8 cellular contexts compared by ENCODE assay signal in genomic region chrX:154478728-154479622, GRCh38. TPM values are rescaled to one million over a fixed set of nuclear protein-coding genes. Genes with fewer than 3 reads are reported as not detected.
DNase-seq lines count a peak whose midpoint lies in the region; ATAC-seq and TF ChIP-seq lines count a peak whose summit lies in the region.

TSS of gene LAGE3 (minus strand) at chrX:154479281. CDS start at chrX:154478915, 366 bp downstream.

- peaks cover 51% of the 10 kb centered on the region for H3K36me3 Mint-ChIP-seq in Calu3 (ENCODE audit: insufficient read depth, unreplicated experiment)

- intact Hi-C loops in Calu3 (cut with micrococcal nuclease; ENCODE audit: unreplicated experiment): no loop called here

- H3K27ac Mint-ChIP-seq in Calu3 (ENCODE audit: unreplicated experiment): peak within 1 kb of the TSS; percentile 66

- H3K9me3 ChIP-seq in HUES64 (ENCODE audit: insufficient read depth, low read depth, low read length) (no peaks in the 10 kb centered on the region), OCI-LY3 (ENCODE audit: insufficient read depth, low read length) (no peaks in the 10 kb centered on the region), mucosa of rectum (ENCODE audit: control insufficient read depth in 2 of 2, low read length in 2 of 2) (no peaks in the 10 kb centered on the region)

- no peaks in the 10 kb centered on the region for H4K20me1 ChIP-seq in OCI-LY3 (ENCODE audit: insufficient read depth, low read length)

- H3K27me3 Mint-ChIP-seq in Calu3 (ENCODE audit: unreplicated experiment): no peaks in the 10 kb centered on the region

- peak; percentile 98 for DNase-seq in Calu3
- DNase-seq in activated T-cell treated with anti-CD3 and anti-CD28 coated beads for 24 hours (ENCODE audit: low read depth): peak; percentile 91
- peak; percentile 88 for DNase-seq in epithelial cell of esophagus (ENCODE audit: low read depth)
- peak; percentile 83 to 86 for DNase-seq in stimulated activated CD8-positive, alpha-beta memory T cell treated with anti-CD3 and anti-CD28 coated beads, Interleukin-4, amount 100 ng/mL, for 4 hours (ENCODE audit: low read depth in 2 of 2, low spot score in 1 of 2)

- peak; percentile 75 for ATAC-seq in GM21447 (IDR thresholded peaks at IDR 0.05; ENCODE audit: unreplicated experiment)

- peak within 1 kb of the TSS; percentile 74 for H3K4me3 Mint-ChIP-seq in Calu3 (ENCODE audit: low read depth, unreplicated experiment)

- CTCF ChIA-PET in Calu3 (lab: Charles Lee): no interaction called here

- H3K27ac ChIP-seq in HUES64 (ENCODE audit: low read depth, low read length) (peak within 1 kb of the TSS; percentile 82), OCI-LY3 (ENCODE audit: low read length) (peak within 1 kb of the TSS; percentile 87), mucosa of rectum (ENCODE audit: low read depth in 2 of 2, low read length in 2 of 2) (peak within 1 kb of the TSS; percentile 81 to 86)

- H3K4me1 ChIP-seq in HUES64 (ENCODE audit: insufficient read depth, low read length) (no peaks in the 10 kb centered on the region), OCI-LY3 (ENCODE audit: low read length) (peaks cover 24% of the 10 kb centered on the region), mucosa of rectum (ENCODE audit: control insufficient read depth in 2 of 2, insufficient read depth in 2 of 2, low read length in 2 of 2) (peaks cover 4 to 5% of the 10 kb centered on the region in 2 donors)

- 0 out of 2 replicates have a peak, but pooled peaks cover 2% of the 10 kb centered on the region for H3K79me2 ChIP-seq in OCI-LY3 (ENCODE audit: low read length)

- no peak for TF ChIP-seq CTCF in Calu3 (IDR thresholded peaks at IDR 0.05; ENCODE audit: unreplicated experiment)
- no peak for TF ChIP-seq CTCF in OCI-LY3 (IDR thresholded peaks at IDR 0.05; ENCODE audit: low read depth, low read length)
- TF ChIP-seq CTCF in epithelial cell of esophagus (IDR thresholded peaks at IDR 0.05; ENCODE audit: insufficient read depth, low read depth, low read length, missing control alignments): no peak

- H3K4me3 ChIP-seq in HUES64 (ENCODE audit: low read length) (peak within 1 kb of the TSS; percentile 59), OCI-LY3 (ENCODE audit: low read length) (peak within 1 kb of the TSS; percentile 95), epithelial cell of esophagus (ENCODE audit: low read length) (peak within 1 kb of the TSS; percentile 45), mucosa of rectum (ENCODE audit: low read length in 2 of 2) (peak within 1 kb of the TSS; percentile 59 to 72)

- BruUV-seq in Calu3 (replicated peaks; lab: Mats Ljungman, UMichigan): no TSS peak

- H3K4me1 Mint-ChIP-seq in Calu3 (ENCODE audit: low read depth, unreplicated experiment): no peaks in the 10 kb centered on the region

- WGBS in HUES64: 5% methylated on average over 85 of the region's 85 CpGs

- H3K4me2 ChIP-seq in OCI-LY3 (ENCODE audit: low read length): peak within 1 kb of the TSS; percentile 99

- H2AFZ ChIP-seq in OCI-LY3 (ENCODE audit: low read depth, low read length): peak within 1 kb of the TSS; percentile 87; the same call in 1 of the 2 replicates

- H3K9me3 Mint-ChIP-seq in Calu3 (ENCODE audit: low read depth, unreplicated experiment): no peaks in the 10 kb centered on the region

- peak within 1 kb of the TSS; percentile 63; the same call in 1 of the 2 replicates for H3K9ac ChIP-seq in HUES64 (ENCODE audit: low read depth, low read length)
- peak within 1 kb of the TSS; percentile 83 for H3K9ac ChIP-seq in OCI-LY3 (ENCODE audit: low read length)
- H3K9ac ChIP-seq in mucosa of rectum (ENCODE audit: low read depth in 1 of 2, low read length in 2 of 2): peak within 1 kb of the TSS; percentile 65 to 66

- peaks cover 7% of the 10 kb centered on the region; the same call in 1 of the 2 replicates for H3K36me3 ChIP-seq in HUES64 (ENCODE audit: insufficient read depth, low read length)
- H3K36me3 ChIP-seq in OCI-LY3 (replicated peaks; ENCODE audit: low read depth, low read length): peaks cover 4% of the 10 kb centered on the region
- peaks cover 0 to 3% of the 10 kb centered on the region in 2 donors for H3K36me3 ChIP-seq in mucosa of rectum (ENCODE audit: control insufficient read depth in 2 of 2, insufficient read depth in 2 of 2, low read length in 2 of 2)

- H3K27me3 ChIP-seq in HUES64 (ENCODE audit: insufficient read depth, low read length) (no peaks in the 10 kb centered on the region), OCI-LY3 (ENCODE audit: low read depth, low read length) (no peaks in the 10 kb centered on the region), mucosa of rectum (ENCODE audit: control insufficient read depth in 2 of 2, insufficient read depth in 2 of 2, low read length in 2 of 2) (no peaks in the 10 kb centered on the region)

RNA-seq across cellular contexts. Expression of gene LAGE3, which starts in this region (rescaled TPM):
- 25.5 and 25.6 TPM in 2 replicates for total RNA-seq in Calu3 (2022)
- polyA plus RNA-seq in HUES64 (2013, experiment 1 of 2): 37.0 TPM
- 34.0 TPM for polyA plus RNA-seq in HUES64 (2013, experiment 2 of 2)

Comparison
In these comparisons a context has a peak if more than half of its experiments do, and no peak if none do; other contexts are left out.
1. Peak in every context shown above with its lines: DNase-seq, ATAC-seq, H3K4me3 ChIP-seq and H3K27ac ChIP-seq.
2. H3K4me3 ChIP-seq: peak in every context shown above with its lines; median percentile 95 in OCI-LY3; 66 in mucosa of rectum; 59 in HUES64; 45 in epithelial cell of esophagus.